Comparison of ENCODE assay signal across 1 cellular context in genomic region chr1:30775433-30775975, GRCh38.
TF ChIP-seq lines count a peak whose summit lies in the region.

No MANE protein-coding gene starts in this region.

TF ChIP-seq in H1, 55 proteins besides CTCF, POLR2A, EP300 and RAD21:
- no peak for TF ChIP-seq ZNF274 (IDR thresholded peaks at IDR 0.05; ENCODE audit: borderline replicate concordance, extremely low read depth, low read length)
